Comparison of ENCODE assay signal across 16 cellular contexts in the genomic region with DNA sequence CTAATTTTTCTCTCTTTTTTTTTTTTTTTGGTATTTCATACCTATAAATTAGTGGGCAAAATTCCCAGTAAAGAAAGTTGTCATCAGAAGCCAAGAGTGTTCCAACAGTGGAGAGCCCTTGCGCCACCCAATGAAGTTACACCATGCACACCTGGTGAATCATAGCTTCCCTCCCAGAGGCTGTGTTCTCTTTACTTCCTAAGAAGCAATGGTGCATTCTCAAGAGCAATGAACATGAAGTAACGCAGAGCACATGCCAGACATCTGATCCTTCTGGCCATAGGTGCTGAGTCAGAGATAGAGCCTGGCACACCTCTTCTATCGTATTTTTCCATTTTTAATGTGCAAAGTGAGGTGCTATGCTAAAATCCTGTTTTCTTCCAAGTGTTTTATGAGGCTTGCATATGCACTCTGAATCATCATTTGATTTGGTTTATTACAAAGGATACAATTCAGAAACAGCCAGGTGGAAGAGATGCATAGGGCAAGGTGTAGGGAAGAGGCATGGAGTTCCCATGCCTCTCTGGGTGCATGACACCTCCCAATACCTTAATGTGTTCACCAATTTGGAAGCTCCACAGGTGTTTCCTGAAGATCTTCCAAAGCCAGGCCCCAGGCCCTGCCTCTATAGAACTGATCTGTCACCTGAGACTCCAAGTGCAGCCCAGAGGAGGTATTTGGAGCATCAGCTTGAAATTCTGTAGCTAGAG.
A peak's percentile ranks its signal among the peaks of the same experiment; 100 is the strongest.
DNase-seq lines count a peak whose midpoint lies in the region; ATAC-seq and TF ChIP-seq lines count a peak whose summit lies in the region.
"Had no signal": no experiment of that assay in that cellular context is flagged by ENCODE, and none has a peak within 500 bp of the region (broad histone marks: within the 10 kb centered on the region; RNA-seq: fewer than 3 reads in every experiment).

No MANE protein-coding gene starts in this region.

- TF ChIP-seq CTCF in foreskin keratinocyte (conservative IDR thresholded peaks at IDR 0.05) (peak; percentile 8), upper lobe of left lung (IDR thresholded peaks at IDR 0.05) (no peak), osteoblast (IDR thresholded peaks at IDR 0.05; ENCODE audit: extremely low read depth, low read depth, low read length) (no peak)

- no peak overlapping the region for H3K27ac ChIP-seq in foreskin keratinocyte
- no peak overlapping the region for H3K27ac ChIP-seq in upper lobe of left lung
- no peak overlapping the region for H3K27ac ChIP-seq in osteoblast (ENCODE audit: low read depth, low read length)
- H3K27ac ChIP-seq: 22Rv1, WERI-Rb-1 had no signal

- TF ChIP-seq EP300 in upper lobe of left lung (IDR thresholded peaks at IDR 0.05) = no peak

- H3K36me3 ChIP-seq in upper lobe of left lung = no peaks in the 10 kb centered on the region
- no peaks in the 10 kb centered on the region for H3K36me3 ChIP-seq in osteoblast (ENCODE audit: insufficient read depth, low read length)
- H3K36me3 ChIP-seq: WERI-Rb-1 had no signal

- no peaks in the 10 kb centered on the region for H3K79me2 ChIP-seq in osteoblast (ENCODE audit: insufficient read depth, low read length)

- no peak for TF ChIP-seq POLR2A in upper lobe of left lung (IDR thresholded peaks at IDR 0.05)

- DNase-seq in DMS 273 (lab: John Stamatoyannopoulos, UW; ENCODE audit: unreplicated experiment) (peak; percentile 31), DMS 273 treated with DMSO at 0.1 percent for 48 hours (lab: John Stamatoyannopoulos, UW) (no peak), foreskin keratinocyte (peak; percentile 97 to 98), upper lobe of left lung (peak in 1 of 2 donors; percentile 74), osteoblast (ENCODE audit: insufficient read length, low spot score, missing footprints) (no peak), NCI-H526 (lab: John Stamatoyannopoulos, UW) (no peak)
- DNase-seq: foreskin melanocyte, NCI-H510A, nephron progenitor cell, SHP77 treated with DMSO at 0.1 percent for 48 hours, substantia nigra, WERI-Rb-1 had no signal

- H3K4me2 ChIP-seq in osteoblast (ENCODE audit: insufficient read depth, low read length) = no peak overlapping the region

- H3K4me1 ChIP-seq in foreskin keratinocyte (peaks cover 22% of the 10 kb centered on the region), upper lobe of left lung (no peaks in the 10 kb centered on the region), osteoblast (ENCODE audit: insufficient read depth, low read length) (peaks cover 4% of the 10 kb centered on the region)

- WGBS in upper lobe of left lung, 2 donors = 78% methylated on average over 3 of the region's 3 CpGs

- no peaks in the 10 kb centered on the region for H4K20me1 ChIP-seq in osteoblast (ENCODE audit: insufficient read depth, low read length)

- no peak overlapping the region for H2AFZ ChIP-seq in osteoblast (ENCODE audit: low read length)

- H3K4me3 ChIP-seq in upper lobe of left lung = no peak overlapping the region
- H3K4me3 ChIP-seq in osteoblast (ENCODE audit: insufficient read depth, low read length) = no peak overlapping the region

- H3K27me3 ChIP-seq in foreskin keratinocyte = no peaks in the 10 kb centered on the region
- no peaks in the 10 kb centered on the region for H3K27me3 ChIP-seq in upper lobe of left lung
- H3K27me3 ChIP-seq in osteoblast (ENCODE audit: insufficient read depth, low read length) = no peaks in the 10 kb centered on the region

- H3K9me3 ChIP-seq in upper lobe of left lung (no peaks in the 10 kb centered on the region), osteoblast (ENCODE audit: low read depth, low read length) (no peaks in the 10 kb centered on the region)

- ATAC-seq in SK-N-SH treated with all-trans-retinoic acid at 6 μM for 48 hours (peak; percentile 68), foreskin keratinocyte (peak; percentile 96), upper lobe of left lung (ENCODE audit: low FRiP score in 2 of 2) (peak; percentile 5 to 70), HG03460 (IDR thresholded peaks at IDR 0.05; ENCODE audit: unreplicated experiment) (no peak)
- ATAC-seq: activated naive CD4-positive, alpha-beta T cell treated with anti-CD3 and anti-CD28 coated beads, Interleukin-2, amount 50 U/mL, for 72 hours had no signal

TF ChIP-seq in SK-N-SH treated with all-trans-retinoic acid at 6 μM for 48 hours, 23 proteins besides CTCF, POLR2A, EP300 and RAD21:
- no peak for TF ChIP-seq ZNF70 (CRISPR knock-in tag; IDR thresholded peaks at IDR 0.05)
- TF ChIP-seq ISL1 (CRISPR knock-in tag; IDR thresholded peaks at IDR 0.05) = 0 out of 2 replicates have a peak, but pooled peaks have one; percentile 8

Comparison
In these comparisons a context has a peak if more than half of its experiments do, and no peak if none do; other contexts are left out.
1. DNase-seq: peak in DMS 273 (single experiment) and foreskin keratinocyte (2 of 2); none in DMS 273 treated with DMSO at 0.1 percent for 48 hours (single experiment), osteoblast (single experiment) and NCI-H526 (0 of 2).